ENCODE assay signal across 10 cellular contexts in genomic region chr10:31924833-31925232, GRCh38.
"Had no signal": no experiment of that assay in that cellular context is flagged by ENCODE, and none has a peak within 500 bp of the region (broad histone marks: within the 10 kb centered on the region; RNA-seq: fewer than 3 reads in every experiment).

No MANE protein-coding gene starts in this region.

- H3K36me3 ChIP-seq: brain microvascular endothelial cell, vagina had no signal

- H3K9me3 ChIP-seq: vagina had no signal

- ATAC-seq: effector memory CD8-positive, alpha-beta T cell had no signal

- H3K9me3 Mint-ChIP-seq: dendritic cell treated with granulocyte-macrophage colony-stimulating factor and Interleukin-4, amounts not matched to agents 40 ng/mL and 50 ng/mL, for 4 days; effector memory CD8-positive, alpha-beta T cell had no signal

- H3K27me3 Mint-ChIP-seq: dendritic cell treated with granulocyte-macrophage colony-stimulating factor and Interleukin-4, amounts not matched to agents 40 ng/mL and 50 ng/mL, for 4 days; effector memory CD8-positive, alpha-beta T cell had no signal

- H3K27ac Mint-ChIP-seq: dendritic cell treated with granulocyte-macrophage colony-stimulating factor and Interleukin-4, amounts not matched to agents 40 ng/mL and 50 ng/mL, for 4 days had no signal

- DNase-seq: activated CD4-positive, CD25-positive, alpha-beta regulatory T cell treated with anti-CD3 and anti-CD28 coated beads, Interleukin-2, amount 50 U/mL, for 72 hours; activated gamma-delta T cell treated with Interleukin-2 at 50 U/mL for 16 hours; brain microvascular endothelial cell; effector memory CD8-positive, alpha-beta T cell; hippocampal formation; kidney glomerular epithelial cell; retina had no signal

- H3K27ac ChIP-seq: brain microvascular endothelial cell, parathyroid adenoma, vagina had no signal

- H3K4me3 Mint-ChIP-seq: dendritic cell treated with granulocyte-macrophage colony-stimulating factor and Interleukin-4, amounts not matched to agents 40 ng/mL and 50 ng/mL, for 4 days; effector memory CD8-positive, alpha-beta T cell had no signal

- H3K4me3 ChIP-seq: vagina had no signal

- H3K27me3 ChIP-seq: brain microvascular endothelial cell, vagina had no signal
